ENCODE assay signal across 21 cellular contexts in genomic region chr1:243523766-243524165, GRCh38.
DNase-seq lines count a peak whose midpoint lies in the region; ATAC-seq, FAIRE-seq and TF ChIP-seq lines count a peak whose summit lies in the region.
"Had no signal": no experiment of that assay in that cellular context is flagged by ENCODE, and none has a peak within 500 bp of the region (broad histone marks: within the 10 kb centered on the region; RNA-seq: fewer than 3 reads in every experiment).

No MANE protein-coding gene starts in this region.

- H3K27ac ChIP-seq in parathyroid adenoma (peak overlapping the region; percentile 87), WERI-Rb-1 (no peak overlapping the region)
- H3K27ac ChIP-seq in naive thymus-derived CD4-positive, alpha-beta T cell (ENCODE audit: low read depth, low read length): no peak overlapping the region
- H3K27ac ChIP-seq: BLaER1 had no signal

- H3K27me3 Mint-ChIP-seq in endothelial cell (ENCODE audit: unreplicated experiment): peaks cover 4% of the 10 kb centered on the region
- no peaks in the 10 kb centered on the region for H3K27me3 Mint-ChIP-seq in naive thymus-derived CD4-positive, alpha-beta T cell
- H3K27me3 Mint-ChIP-seq: CD4-positive, CD25-positive, alpha-beta regulatory T cell had no signal

- H3K9me3 ChIP-seq in Loucy (ENCODE audit: insufficient read depth, low read depth, low read length) (no peaks in the 10 kb centered on the region), parathyroid adenoma (ENCODE audit: control insufficient read depth, low read length) (no peaks in the 10 kb centered on the region), WERI-Rb-1 (ENCODE audit: severe bottlenecking) (no peaks in the 10 kb centered on the region)
- no peaks in the 10 kb centered on the region for H3K9me3 ChIP-seq in naive thymus-derived CD4-positive, alpha-beta T cell (ENCODE audit: control insufficient read depth in 2 of 3, low read length in 3 of 3)
- H3K9me3 ChIP-seq: BLaER1, HAP-1 had no signal

- H3K9ac ChIP-seq in Loucy (ENCODE audit: low read depth, low read length, poor library complexity, severe bottlenecking): no peak overlapping the region
- H3K9ac ChIP-seq in parathyroid adenoma: no peak overlapping the region
- H3K9ac ChIP-seq: BLaER1, GM23248 had no signal

- H3K9me2 ChIP-seq in Loucy (replicated peaks; ENCODE audit: low read depth, low read length): no peaks in the 10 kb centered on the region

- no peaks in the 10 kb centered on the region for H3K9me3 Mint-ChIP-seq in endothelial cell (ENCODE audit: unreplicated experiment)
- H3K9me3 Mint-ChIP-seq in naive thymus-derived CD4-positive, alpha-beta T cell: peaks cover 0 to 11% (median 0%) of the 10 kb centered on the region in 11 donors
- H3K9me3 Mint-ChIP-seq: HFFc6 had no signal

- H3K4me2 ChIP-seq in Loucy (ENCODE audit: low read depth, low read length, poor library complexity, severe bottlenecking): no peak overlapping the region
- peak overlapping the region; percentile 44 for H3K4me2 ChIP-seq in parathyroid adenoma (ENCODE audit: low read length)
- H3K4me2 ChIP-seq: BLaER1 had no signal

- H3K4me3 ChIP-seq in Loucy (ENCODE audit: low read length, poor library complexity, severe bottlenecking) (no peak overlapping the region), parathyroid adenoma (ENCODE audit: low read depth, low read length) (no peak overlapping the region), WERI-Rb-1 (ENCODE audit: low read depth, low read length) (no peak overlapping the region)
- H3K4me3 ChIP-seq in naive thymus-derived CD4-positive, alpha-beta T cell (ENCODE audit: low read length): no peak overlapping the region
- H3K4me3 ChIP-seq: BLaER1, GM23248, HAP-1 had no signal

- intact Hi-C loops in naive thymus-derived CD4-positive, alpha-beta T cell (cut with micrococcal nuclease): no loop called here

- no peak for TF ChIP-seq POLR2A in GM12892 (IDR thresholded peaks at IDR 0.05; ENCODE audit: low read depth, low read length)

- CTCF ChIA-PET in naive thymus-derived CD4-positive, alpha-beta T cell (lab: Charles Lee): no interaction called here

- DNase-seq in GM12892 (ENCODE audit: insufficient read length) (no peak), endothelial cell (ENCODE audit: low spot score) (no peak), WERI-Rb-1 (no peak)
- no peak for DNase-seq in activated CD8-positive, alpha-beta memory T cell treated with anti-CD3 and anti-CD28 coated beads, Interleukin-2, amount 50 U/mL, for 4 hours
- DNase-seq in naive thymus-derived CD4-positive, alpha-beta T cell: no peak
- DNase-seq: CD4-positive, CD25-positive, alpha-beta regulatory T cell; GM23248; HFFc6; NCI-H1092; NCI-H1417 treated with DMSO at 0.1 percent for 48 hours; NCI-H2171; NCI-H226; NCI-H510A; SHP77 treated with DMSO at 0.1 percent for 48 hours had no signal

- H3K36me3 ChIP-seq in Loucy (ENCODE audit: insufficient read depth, low read length): no peaks in the 10 kb centered on the region
- no peaks in the 10 kb centered on the region for H3K36me3 ChIP-seq in parathyroid adenoma (ENCODE audit: control insufficient read depth, insufficient read depth, low read length)
- no peaks in the 10 kb centered on the region for H3K36me3 ChIP-seq in WERI-Rb-1
- H3K36me3 ChIP-seq in naive thymus-derived CD4-positive, alpha-beta T cell (ENCODE audit: control insufficient read depth in 2 of 3, insufficient read depth in 3 of 3, low read length in 3 of 3): no peaks in the 10 kb centered on the region
- H3K36me3 ChIP-seq: HAP-1 had no signal

- FAIRE-seq in GM12892 (lab: Jason Lieb, UNC): peak; percentile 9
- FAIRE-seq: A204.1 had no signal

- no peak for ATAC-seq in naive thymus-derived CD4-positive, alpha-beta T cell
- no peak for ATAC-seq in HG02623 (IDR thresholded peaks at IDR 0.05; ENCODE audit: unreplicated experiment)
- ATAC-seq: Panc1 had no signal

- no peaks in the 10 kb centered on the region; the same call in 1 of the 2 replicates for H3F3A ChIP-seq in Loucy (ENCODE audit: low read depth)

- peak overlapping the region; percentile 19 for H3K27ac Mint-ChIP-seq in endothelial cell (ENCODE audit: unreplicated experiment)
- peak overlapping the region in 1 of 9 donors; percentile 30 for H3K27ac Mint-ChIP-seq in naive thymus-derived CD4-positive, alpha-beta T cell
- H3K27ac Mint-ChIP-seq: CD4-positive, CD25-positive, alpha-beta regulatory T cell had no signal

- H3K4me1 Mint-ChIP-seq in endothelial cell (ENCODE audit: unreplicated experiment): peaks cover 17% of the 10 kb centered on the region
- peaks cover 6 to 25% (median 9%) of the 10 kb centered on the region in 7 donors for H3K4me1 Mint-ChIP-seq in naive thymus-derived CD4-positive, alpha-beta T cell

- H2AFZ ChIP-seq in Loucy (ENCODE audit: low read length) (peak overlapping the region; percentile 51; the same call in 1 of the 2 replicates), parathyroid adenoma (no peak overlapping the region)
- H2AFZ ChIP-seq: GM23248 had no signal

- TF ChIP-seq CTCF in Loucy (conservative IDR thresholded peaks at IDR 0.05; ENCODE audit: low read length) (no peak), endothelial cell (IDR thresholded peaks at IDR 0.05; ENCODE audit: unreplicated experiment) (no peak), parathyroid adenoma (IDR thresholded peaks at IDR 0.05) (no peak), WERI-Rb-1 (IDR thresholded peaks at IDR 0.05; ENCODE audit: low read depth, low read length) (no peak)

- H3K4me1 ChIP-seq in Loucy (ENCODE audit: insufficient read depth, low read length, poor library complexity, severe bottlenecking): peaks cover 6% of the 10 kb centered on the region
- peaks cover 36% of the 10 kb centered on the region for H3K4me1 ChIP-seq in parathyroid adenoma
- H3K4me1 ChIP-seq in naive thymus-derived CD4-positive, alpha-beta T cell (ENCODE audit: control insufficient read depth in 2 of 2, insufficient read depth in 2 of 2, low read length in 2 of 2): no peaks in the 10 kb centered on the region

- no peaks in the 10 kb centered on the region for H4K20me1 ChIP-seq in Loucy (ENCODE audit: insufficient read depth, low read length, poor library complexity, severe bottlenecking)
- H4K20me1 ChIP-seq: BLaER1 had no signal

- H3K79me2 ChIP-seq in Loucy (ENCODE audit: insufficient read depth, low read length) (no peaks in the 10 kb centered on the region), parathyroid adenoma (no peaks in the 10 kb centered on the region)

- POLR2A ChIA-PET in naive thymus-derived CD4-positive, alpha-beta T cell (lab: Charles Lee): no interaction called here

- H3K36me3 Mint-ChIP-seq in endothelial cell (ENCODE audit: low read depth, unreplicated experiment): peaks cover 5% of the 10 kb centered on the region
- H3K36me3 Mint-ChIP-seq in naive thymus-derived CD4-positive, alpha-beta T cell: peaks cover 8 to 56% (median 23%) of the 10 kb centered on the region in 5 donors

- no peak overlapping the region for H3K4me3 Mint-ChIP-seq in endothelial cell (ENCODE audit: unreplicated experiment)
- H3K4me3 Mint-ChIP-seq in naive thymus-derived CD4-positive, alpha-beta T cell: no peak overlapping the region
- H3K4me3 Mint-ChIP-seq: CD4-positive, CD25-positive, alpha-beta regulatory T cell; HFFc6 had no signal

- H3K27me3 ChIP-seq in Loucy (ENCODE audit: insufficient read depth, low read length, poor library complexity, severe bottlenecking) (no peaks in the 10 kb centered on the region), parathyroid adenoma (ENCODE audit: control insufficient read depth, insufficient read depth, low read length) (no peaks in the 10 kb centered on the region), WERI-Rb-1 (ENCODE audit: insufficient read depth, low read depth, severe bottlenecking) (no peaks in the 10 kb centered on the region)
- H3K27me3 ChIP-seq in naive thymus-derived CD4-positive, alpha-beta T cell (ENCODE audit: control insufficient read depth in 2 of 2, insufficient read depth in 2 of 2, low read length in 2 of 2): no peaks in the 10 kb centered on the region
- H3K27me3 ChIP-seq: BLaER1 had no signal
